ENCODE assay signal across 28 cellular contexts in the genomic region with DNA sequence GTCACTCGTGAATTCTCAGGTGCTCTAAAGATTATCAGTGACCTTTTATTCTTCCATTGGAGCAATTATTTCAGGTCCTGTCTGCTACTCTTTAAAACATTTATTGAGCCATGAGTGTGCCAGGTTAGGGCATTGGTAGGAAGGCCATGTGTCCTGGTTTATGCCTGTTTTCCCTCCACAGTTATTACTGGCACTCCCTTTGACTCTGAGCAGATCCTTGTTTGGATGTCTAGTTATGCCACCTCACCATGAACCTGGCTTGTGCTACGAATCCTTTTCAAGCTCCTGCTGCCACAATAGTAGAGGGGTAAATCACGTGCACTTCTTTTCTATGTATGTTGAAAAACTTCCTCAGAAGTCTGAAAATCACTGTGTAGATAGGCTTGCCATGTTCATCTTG.
"Had no signal": no experiment of that assay in that cellular context is flagged by ENCODE, and none has a peak within 500 bp of the region (broad histone marks: within the 10 kb centered on the region; RNA-seq: fewer than 3 reads in every experiment).

No MANE protein-coding gene starts in this region.

- H3K36me3 ChIP-seq: colonic mucosa, esophagus squamous epithelium, gastrocnemius medialis, heart right ventricle, left lung, lower lobe of right lung had no signal

- H3K4me3 Mint-ChIP-seq: dendritic cell treated with granulocyte-macrophage colony-stimulating factor and Interleukin-4, amounts not matched to agents 40 ng/mL and 50 ng/mL, for 4 days; effector memory CD8-positive, alpha-beta T cell; endodermal cell; memory B cell; mesothelial cell of epicardium had no signal

- H3K4me3 ChIP-seq: colonic mucosa, esophagus squamous epithelium, gastrocnemius medialis, heart right ventricle, left lung, lower lobe of right lung, mucosa of descending colon had no signal

- DNase-seq: cerebellar nuclear complex; colonic mucosa; cortex of kidney; effector CD8-positive, alpha-beta T cell; effector memory CD8-positive, alpha-beta T cell; endodermal cell; erythroblast; esophagus squamous epithelium; foreskin fibroblast; foreskin melanocyte; gastrocnemius medialis; glutamatergic neuron; head of caudate nucleus; heart right ventricle; hippocampal formation; kidney; kidney glomerular epithelial cell; left lung; left ventricle myocardium superior; lower lobe of right lung; mesendoderm; mucosa of descending colon had no signal

- H3K9me3 ChIP-seq: colonic mucosa, esophagus squamous epithelium, gastrocnemius medialis, heart right ventricle, left lung, lower lobe of right lung, mucosa of descending colon had no signal

- H3K27ac ChIP-seq: colonic mucosa, epithelial cell of prostate, gastrocnemius medialis, heart right ventricle, left lung, lower lobe of right lung had no signal

- H3K27ac Mint-ChIP-seq: dendritic cell treated with granulocyte-macrophage colony-stimulating factor and Interleukin-4, amounts not matched to agents 40 ng/mL and 50 ng/mL, for 4 days; effector memory CD8-positive, alpha-beta T cell; endodermal cell; memory B cell; mesothelial cell of epicardium had no signal

- H3K9me3 Mint-ChIP-seq: dendritic cell treated with granulocyte-macrophage colony-stimulating factor and Interleukin-4, amounts not matched to agents 40 ng/mL and 50 ng/mL, for 4 days; effector memory CD8-positive, alpha-beta T cell; endodermal cell; memory B cell had no signal

- H3K4me1 ChIP-seq: colonic mucosa, gastrocnemius medialis, heart right ventricle, left lung, lower lobe of right lung had no signal

- H3K36me3 Mint-ChIP-seq: memory B cell, mesothelial cell of epicardium had no signal

- H3K27me3 ChIP-seq: colonic mucosa, esophagus squamous epithelium, gastrocnemius medialis, left lung had no signal

- H3K27me3 Mint-ChIP-seq: dendritic cell treated with granulocyte-macrophage colony-stimulating factor and Interleukin-4, amounts not matched to agents 40 ng/mL and 50 ng/mL, for 4 days had no signal

- H3K4me1 Mint-ChIP-seq: memory B cell, mesothelial cell of epicardium had no signal

- FAIRE-seq: endometrium, islet of Langerhans, kidney had no signal
